In the genomic region with DNA sequence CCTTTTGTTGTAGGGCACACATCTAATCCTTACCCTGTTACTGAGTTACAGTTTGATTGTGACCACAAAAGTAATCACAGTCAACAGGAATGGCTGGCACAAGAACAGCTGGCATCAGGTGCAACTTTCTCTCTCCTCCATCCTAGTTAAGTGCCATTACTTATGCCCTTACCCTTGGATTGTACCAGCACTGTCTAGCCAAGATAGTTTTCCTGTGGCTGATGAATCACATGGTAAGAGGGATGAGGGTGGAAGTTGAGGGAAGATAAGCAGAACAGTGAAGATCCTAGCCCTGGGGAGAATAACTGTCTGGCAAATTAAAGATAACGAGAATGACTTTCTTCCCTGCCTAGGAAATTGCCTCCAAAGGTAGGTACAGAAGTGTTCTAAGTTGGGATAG, we compare ENCODE assay signal across 1 cellular context.
A peak's percentile ranks its signal among the peaks of the same experiment; 100 is the strongest.
TF ChIP-seq lines count a peak whose summit lies in the region.

No MANE protein-coding gene starts in this region.

TF ChIP-seq in K562, 482 proteins besides CTCF, POLR2A, EP300 and RAD21 (continued from another document and continues in another):
- TF ChIP-seq, protein P1, sequence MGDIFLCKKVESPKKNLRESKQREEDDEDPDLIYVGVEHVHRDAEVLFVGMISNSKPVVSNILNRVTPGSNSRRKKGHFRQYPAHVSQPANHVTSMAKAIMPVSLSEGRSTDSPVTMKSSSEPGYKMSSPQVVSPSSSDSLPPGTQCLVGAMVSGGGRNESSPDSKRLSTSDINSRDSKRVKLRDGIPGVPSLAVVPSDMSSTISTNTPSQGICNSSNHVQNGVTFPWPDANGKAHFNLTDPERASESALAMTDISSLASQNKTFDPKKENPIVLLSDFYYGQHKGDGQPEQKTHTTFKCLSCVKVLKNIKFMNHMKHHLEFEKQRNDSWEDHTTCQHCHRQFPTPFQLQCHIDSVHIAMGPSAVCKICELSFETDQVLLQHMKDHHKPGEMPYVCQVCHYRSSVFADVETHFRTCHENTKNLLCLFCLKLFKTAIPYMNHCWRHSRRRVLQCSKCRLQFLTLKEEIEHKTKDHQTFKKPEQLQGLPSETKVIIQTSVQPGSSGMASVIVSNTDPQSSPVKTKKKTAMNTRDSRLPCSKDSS (IDR thresholded peaks at IDR 0.05; ENCODE audit: low read depth, partially characterized antibody), result no peak
- TF ChIP-seq ZNF644 (tag; IDR thresholded peaks at IDR 0.05; ENCODE audit: low read depth) (no peak), SAFB (IDR thresholded peaks at IDR 0.05; ENCODE audit: borderline replicate concordance, low read depth, low read length) (no peak), TRIM24 (IDR thresholded peaks at IDR 0.05) (peak; percentile 86 to 93), GATA2 (CRISPR knock-in tag; IDR thresholded peaks at IDR 0.05) (peak; percentile 86), SMARCA4 (IDR thresholded peaks at IDR 0.05) (peak; percentile 95), NFE2L1 (tag; IDR thresholded peaks at IDR 0.05; ENCODE audit: borderline replicate concordance, low read depth) (no peak), CCNT2 (IDR thresholded peaks at IDR 0.05; ENCODE audit: borderline replicate concordance, extremely low read depth, insufficient read length, low read depth, low read length) (peak; percentile 60), MAFG (tag; conservative IDR thresholded peaks at IDR 0.05) (no peak), ARNT (IDR thresholded peaks at IDR 0.05) (peak in 1 of 2 experiments; percentile 53; a peak in 1 of 4 replicates), TEAD4 (IDR thresholded peaks at IDR 0.05; ENCODE audit: low read length) (peak; percentile 91), TEAD4 (CRISPR knock-in tag; IDR thresholded peaks at IDR 0.05; ENCODE audit: borderline replicate concordance) (no peak), TAL1 (IDR thresholded peaks at IDR 0.05) (peak; percentile 92), HNRNPL (IDR thresholded peaks at IDR 0.05; ENCODE audit: low read depth, low read length) (0 out of 2 replicates have a peak, but pooled peaks have one; percentile 45), SMAD1 (IDR thresholded peaks at IDR 0.05; ENCODE audit: low read depth, low read length, partially characterized antibody) (no peak), L3MBTL2 (IDR thresholded peaks at IDR 0.05) (peak; percentile 37; the same call in 1 of the 2 replicates), ZNF324 (CRISPR knock-in tag; IDR thresholded peaks at IDR 0.05) (no peak), ZNF24 (IDR thresholded peaks at IDR 0.05) (0 out of 2 replicates have a peak, but pooled peaks have one; percentile 8), DDX20 (tag; IDR thresholded peaks at IDR 0.05; ENCODE audit: low read depth) (no peak), SRF (CRISPR knock-in tag; IDR thresholded peaks at IDR 0.05) (no peak), ZNF507 (tag; conservative IDR thresholded peaks at IDR 0.05) (no peak), ZEB2 (IDR thresholded peaks at IDR 0.05) (0 out of 2 replicates have a peak, but pooled peaks have one; percentile 69), ZZZ3 (IDR thresholded peaks at IDR 0.05) (no peak), MCM7 (IDR thresholded peaks at IDR 0.05) (no peak), POLR2G (IDR thresholded peaks at IDR 0.05; ENCODE audit: low read depth, low read length) (no peak), MYNN (IDR thresholded peaks at IDR 0.05) (peak; percentile 79), MYNN (CRISPR knock-in tag; IDR thresholded peaks at IDR 0.05) (no peak), HDAC1 (IDR thresholded peaks at IDR 0.05) (peak in 1 of 2 experiments; percentile 72; a peak in 2 of 4 replicates), EHMT2 (IDR thresholded peaks at IDR 0.05) (peak; percentile 68; the same call in 1 of the 2 replicates), NFE2 (IDR thresholded peaks at IDR 0.05; ENCODE audit: low read depth) (0 out of 2 replicates have a peak, but pooled peaks have one; percentile 8)
- TF ChIP-seq, protein P2, sequence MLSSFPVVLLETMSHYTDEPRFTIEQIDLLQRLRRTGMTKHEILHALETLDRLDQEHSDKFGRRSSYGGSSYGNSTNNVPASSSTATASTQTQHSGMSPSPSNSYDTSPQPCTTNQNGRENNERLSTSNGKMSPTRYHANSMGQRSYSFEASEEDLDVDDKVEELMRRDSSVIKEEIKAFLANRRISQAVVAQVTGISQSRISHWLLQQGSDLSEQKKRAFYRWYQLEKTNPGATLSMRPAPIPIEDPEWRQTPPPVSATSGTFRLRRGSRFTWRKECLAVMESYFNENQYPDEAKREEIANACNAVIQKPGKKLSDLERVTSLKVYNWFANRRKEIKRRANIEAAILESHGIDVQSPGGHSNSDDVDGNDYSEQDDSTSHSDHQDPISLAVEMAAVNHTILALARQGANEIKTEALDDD (IDR thresholded peaks at IDR 0.05), result 0 out of 2 replicates have a peak, but pooled peaks have one; percentile 49
- TF ChIP-seq, protein P3, sequence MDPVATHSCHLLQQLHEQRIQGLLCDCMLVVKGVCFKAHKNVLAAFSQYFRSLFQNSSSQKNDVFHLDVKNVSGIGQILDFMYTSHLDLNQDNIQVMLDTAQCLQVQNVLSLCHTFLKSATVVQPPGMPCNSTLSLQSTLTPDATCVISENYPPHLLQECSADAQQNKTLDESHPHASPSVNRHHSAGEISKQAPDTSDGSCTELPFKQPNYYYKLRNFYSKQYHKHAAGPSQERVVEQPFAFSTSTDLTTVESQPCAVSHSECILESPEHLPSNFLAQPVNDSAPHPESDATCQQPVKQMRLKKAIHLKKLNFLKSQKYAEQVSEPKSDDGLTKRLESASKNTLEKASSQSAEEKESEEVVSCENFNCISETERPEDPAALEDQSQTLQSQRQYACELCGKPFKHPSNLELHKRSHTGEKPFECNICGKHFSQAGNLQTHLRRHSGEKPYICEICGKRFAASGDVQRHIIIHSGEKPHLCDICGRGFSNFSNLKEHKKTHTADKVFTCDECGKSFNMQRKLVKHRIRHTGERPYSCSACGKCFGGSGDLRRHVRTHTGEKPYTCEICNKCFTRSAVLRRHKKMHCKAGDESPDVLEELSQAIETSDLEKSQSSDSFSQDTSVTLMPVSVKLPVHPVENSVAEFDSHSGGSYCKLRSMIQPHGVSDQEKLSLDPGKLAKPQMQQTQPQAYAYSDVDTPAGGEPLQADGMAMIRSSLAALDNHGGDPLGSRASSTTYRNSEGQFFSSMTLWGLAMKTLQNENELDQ (CRISPR knock-in tag; IDR thresholded peaks at IDR 0.05; ENCODE audit: borderline replicate concordance), result no peak
- TF ChIP-seq, protein P4, sequence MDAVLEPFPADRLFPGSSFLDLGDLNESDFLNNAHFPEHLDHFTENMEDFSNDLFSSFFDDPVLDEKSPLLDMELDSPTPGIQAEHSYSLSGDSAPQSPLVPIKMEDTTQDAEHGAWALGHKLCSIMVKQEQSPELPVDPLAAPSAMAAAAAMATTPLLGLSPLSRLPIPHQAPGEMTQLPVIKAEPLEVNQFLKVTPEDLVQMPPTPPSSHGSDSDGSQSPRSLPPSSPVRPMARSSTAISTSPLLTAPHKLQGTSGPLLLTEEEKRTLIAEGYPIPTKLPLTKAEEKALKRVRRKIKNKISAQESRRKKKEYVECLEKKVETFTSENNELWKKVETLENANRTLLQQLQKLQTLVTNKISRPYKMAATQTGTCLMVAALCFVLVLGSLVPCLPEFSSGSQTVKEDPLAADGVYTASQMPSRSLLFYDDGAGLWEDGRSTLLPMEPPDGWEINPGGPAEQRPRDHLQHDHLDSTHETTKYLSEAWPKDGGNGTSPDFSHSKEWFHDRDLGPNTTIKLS (IDR thresholded peaks at IDR 0.05; ENCODE audit: borderline replicate concordance, low read depth), result no peak
- TF ChIP-seq, protein P5, sequence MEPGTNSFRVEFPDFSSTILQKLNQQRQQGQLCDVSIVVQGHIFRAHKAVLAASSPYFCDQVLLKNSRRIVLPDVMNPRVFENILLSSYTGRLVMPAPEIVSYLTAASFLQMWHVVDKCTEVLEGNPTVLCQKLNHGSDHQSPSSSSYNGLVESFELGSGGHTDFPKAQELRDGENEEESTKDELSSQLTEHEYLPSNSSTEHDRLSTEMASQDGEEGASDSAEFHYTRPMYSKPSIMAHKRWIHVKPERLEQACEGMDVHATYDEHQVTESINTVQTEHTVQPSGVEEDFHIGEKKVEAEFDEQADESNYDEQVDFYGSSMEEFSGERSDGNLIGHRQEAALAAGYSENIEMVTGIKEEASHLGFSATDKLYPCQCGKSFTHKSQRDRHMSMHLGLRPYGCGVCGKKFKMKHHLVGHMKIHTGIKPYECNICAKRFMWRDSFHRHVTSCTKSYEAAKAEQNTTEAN (CRISPR knock-in tag; IDR thresholded peaks at IDR 0.05), result no peak
- TF ChIP-seq, protein P6, sequence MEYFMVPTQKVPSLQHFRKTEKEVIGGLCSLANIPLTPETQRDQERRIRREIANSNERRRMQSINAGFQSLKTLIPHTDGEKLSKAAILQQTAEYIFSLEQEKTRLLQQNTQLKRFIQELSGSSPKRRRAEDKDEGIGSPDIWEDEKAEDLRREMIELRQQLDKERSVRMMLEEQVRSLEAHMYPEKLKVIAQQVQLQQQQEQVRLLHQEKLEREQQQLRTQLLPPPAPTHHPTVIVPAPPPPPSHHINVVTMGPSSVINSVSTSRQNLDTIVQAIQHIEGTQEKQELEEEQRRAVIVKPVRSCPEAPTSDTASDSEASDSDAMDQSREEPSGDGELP (CRISPR knock-in tag; IDR thresholded peaks at IDR 0.05; ENCODE audit: borderline replicate concordance), result no peak; the same call in 1 of the 2 replicates
- TF ChIP-seq, protein P7, sequence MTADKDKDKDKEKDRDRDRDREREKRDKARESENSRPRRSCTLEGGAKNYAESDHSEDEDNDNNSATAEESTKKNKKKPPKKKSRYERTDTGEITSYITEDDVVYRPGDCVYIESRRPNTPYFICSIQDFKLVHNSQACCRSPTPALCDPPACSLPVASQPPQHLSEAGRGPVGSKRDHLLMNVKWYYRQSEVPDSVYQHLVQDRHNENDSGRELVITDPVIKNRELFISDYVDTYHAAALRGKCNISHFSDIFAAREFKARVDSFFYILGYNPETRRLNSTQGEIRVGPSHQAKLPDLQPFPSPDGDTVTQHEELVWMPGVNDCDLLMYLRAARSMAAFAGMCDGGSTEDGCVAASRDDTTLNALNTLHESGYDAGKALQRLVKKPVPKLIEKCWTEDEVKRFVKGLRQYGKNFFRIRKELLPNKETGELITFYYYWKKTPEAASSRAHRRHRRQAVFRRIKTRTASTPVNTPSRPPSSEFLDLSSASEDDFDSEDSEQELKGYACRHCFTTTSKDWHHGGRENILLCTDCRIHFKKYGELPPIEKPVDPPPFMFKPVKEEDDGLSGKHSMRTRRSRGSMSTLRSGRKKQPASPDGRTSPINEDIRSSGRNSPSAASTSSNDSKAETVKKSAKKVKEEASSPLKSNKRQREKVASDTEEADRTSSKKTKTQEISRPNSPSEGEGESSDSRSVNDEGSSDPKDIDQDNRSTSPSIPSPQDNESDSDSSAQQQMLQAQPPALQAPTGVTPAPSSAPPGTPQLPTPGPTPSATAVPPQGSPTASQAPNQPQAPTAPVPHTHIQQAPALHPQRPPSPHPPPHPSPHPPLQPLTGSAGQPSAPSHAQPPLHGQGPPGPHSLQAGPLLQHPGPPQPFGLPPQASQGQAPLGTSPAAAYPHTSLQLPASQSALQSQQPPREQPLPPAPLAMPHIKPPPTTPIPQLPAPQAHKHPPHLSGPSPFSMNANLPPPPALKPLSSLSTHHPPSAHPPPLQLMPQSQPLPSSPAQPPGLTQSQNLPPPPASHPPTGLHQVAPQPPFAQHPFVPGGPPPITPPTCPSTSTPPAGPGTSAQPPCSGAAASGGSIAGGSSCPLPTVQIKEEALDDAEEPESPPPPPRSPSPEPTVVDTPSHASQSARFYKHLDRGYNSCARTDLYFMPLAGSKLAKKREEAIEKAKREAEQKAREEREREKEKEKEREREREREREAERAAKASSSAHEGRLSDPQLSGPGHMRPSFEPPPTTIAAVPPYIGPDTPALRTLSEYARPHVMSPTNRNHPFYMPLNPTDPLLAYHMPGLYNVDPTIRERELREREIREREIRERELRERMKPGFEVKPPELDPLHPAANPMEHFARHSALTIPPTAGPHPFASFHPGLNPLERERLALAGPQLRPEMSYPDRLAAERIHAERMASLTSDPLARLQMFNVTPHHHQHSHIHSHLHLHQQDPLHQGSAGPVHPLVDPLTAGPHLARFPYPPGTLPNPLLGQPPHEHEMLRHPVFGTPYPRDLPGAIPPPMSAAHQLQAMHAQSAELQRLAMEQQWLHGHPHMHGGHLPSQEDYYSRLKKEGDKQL (CRISPR knock-in tag; IDR thresholded peaks at IDR 0.05; ENCODE audit: borderline replicate concordance), result no peak
- TF ChIP-seq, protein P8, sequence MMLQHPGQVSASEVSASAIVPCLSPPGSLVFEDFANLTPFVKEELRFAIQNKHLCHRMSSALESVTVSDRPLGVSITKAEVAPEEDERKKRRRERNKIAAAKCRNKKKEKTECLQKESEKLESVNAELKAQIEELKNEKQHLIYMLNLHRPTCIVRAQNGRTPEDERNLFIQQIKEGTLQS (IDR thresholded peaks at IDR 0.05), result peak; percentile 25; the same call in 1 of the 2 replicates
- TF ChIP-seq, protein P8 (CRISPR knock-in tag; conservative IDR thresholded peaks at IDR 0.05), result no peak
- TF ChIP-seq, protein P9, sequence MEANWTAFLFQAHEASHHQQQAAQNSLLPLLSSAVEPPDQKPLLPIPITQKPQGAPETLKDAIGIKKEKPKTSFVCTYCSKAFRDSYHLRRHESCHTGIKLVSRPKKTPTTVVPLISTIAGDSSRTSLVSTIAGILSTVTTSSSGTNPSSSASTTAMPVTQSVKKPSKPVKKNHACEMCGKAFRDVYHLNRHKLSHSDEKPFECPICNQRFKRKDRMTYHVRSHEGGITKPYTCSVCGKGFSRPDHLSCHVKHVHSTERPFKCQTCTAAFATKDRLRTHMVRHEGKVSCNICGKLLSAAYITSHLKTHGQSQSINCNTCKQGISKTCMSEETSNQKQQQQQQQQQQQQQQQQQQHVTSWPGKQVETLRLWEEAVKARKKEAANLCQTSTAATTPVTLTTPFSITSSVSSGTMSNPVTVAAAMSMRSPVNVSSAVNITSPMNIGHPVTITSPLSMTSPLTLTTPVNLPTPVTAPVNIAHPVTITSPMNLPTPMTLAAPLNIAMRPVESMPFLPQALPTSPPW (CRISPR knock-in tag; IDR thresholded peaks at IDR 0.05), result peak; percentile 30; the same call in 1 of the 2 replicates
